18 cellular contexts compared by ENCODE assay signal in the genomic region with DNA sequence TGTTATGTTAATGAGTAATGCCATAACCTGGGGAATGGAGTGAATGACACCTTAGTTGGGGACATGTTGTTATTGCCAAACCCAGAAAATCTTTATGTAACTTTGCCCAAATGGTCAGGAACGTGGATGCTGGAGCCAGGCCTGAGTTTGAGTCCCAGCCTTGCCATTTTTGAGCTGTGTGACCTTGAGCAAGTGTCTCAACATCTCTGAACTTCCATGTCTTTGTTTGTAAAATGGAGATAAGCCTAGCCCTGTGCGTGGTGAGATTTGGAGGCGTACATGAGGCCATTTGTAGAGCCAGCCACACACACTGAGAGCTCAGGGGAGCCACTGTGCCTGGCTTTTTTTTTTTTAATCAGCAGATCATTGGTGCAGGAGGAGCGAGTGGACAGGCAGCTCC.
DNase-seq lines count a peak whose midpoint lies in the region; ATAC-seq, FAIRE-seq and TF ChIP-seq lines count a peak whose summit lies in the region.
"Had no signal": no experiment of that assay in that cellular context is flagged by ENCODE, and none has a peak within 500 bp of the region (broad histone marks: within the 10 kb centered on the region; RNA-seq: fewer than 3 reads in every experiment).

No MANE protein-coding gene starts in this region.

- intact Hi-C loops in cardiac septum (cut with DNase I) (no loop called here), heart right ventricle (cut with DNase I) (loop anchor here in 1 of 10 donors (10.0 kb wide), 1 partner anchor 59 kb away; no protein-coding TSS in a partner anchor), PC-3 (cut with micrococcal nuclease) (no loop called here), K562 (cut with micrococcal nuclease) (no loop called here), spleen (cut with DNase I; ENCODE audit: low total_unique reads) (no loop called here)

- no TSS peak for BruUV-seq in PC-3 (replicated peaks; lab: Mats Ljungman, UMichigan)
- BruUV-seq in K562 (replicated peaks; lab: Mats Ljungman, UMichigan): no TSS peak

- H3K27ac Mint-ChIP-seq in T-helper 17 cell: no peak overlapping the region
- H3K27ac Mint-ChIP-seq: CD4-positive, alpha-beta memory T cell; H9; HFFc6 had no signal

- no peak for TF ChIP-seq RAD21 in K562 (CRISPR knock-in tag; conservative IDR thresholded peaks at IDR 0.05 in 1 of 2, IDR thresholded peaks at IDR 0.05 in 1 of 2)

- H3K9me3 ChIP-seq in heart right ventricle: no peaks in the 10 kb centered on the region
- no peaks in the 10 kb centered on the region for H3K9me3 ChIP-seq in PC-3 (ENCODE audit: low read length)
- H3K9me3 ChIP-seq in K562 (replicated peaks; ENCODE audit: control insufficient read depth, insufficient read depth, low read depth, low read length): no peaks in the 10 kb centered on the region
- H3K9me3 ChIP-seq in spleen: no peaks in the 10 kb centered on the region
- H3K9me3 ChIP-seq in T-helper 17 cell (ENCODE audit: control insufficient read depth, low read length, poor library complexity, severe bottlenecking): no peaks in the 10 kb centered on the region
- H3K9me3 ChIP-seq: BE2C had no signal

- H2AFZ ChIP-seq in PC-3 (ENCODE audit: low read length) (no peak overlapping the region), K562 (ENCODE audit: low read depth, low read length) (no peak overlapping the region)
- H2AFZ ChIP-seq: GM23248 had no signal

- CTCF ChIA-PET in PC-3 (lab: Charles Lee): no interaction called here
- CTCF ChIA-PET in K562 (lab: Yijun Ruan, JAX; ENCODE audit: low intra/inter-chr PET ratio): no interaction called here

- TF ChIP-seq CTCF in heart right ventricle (IDR thresholded peaks at IDR 0.05): no peak
- TF ChIP-seq CTCF in PC-3 (conservative IDR thresholded peaks at IDR 0.05; ENCODE audit: low read depth, low read length): no peak
- no peak for TF ChIP-seq CTCF in K562 (IDR thresholded peaks at IDR 0.05 in 2 of 3, conservative IDR thresholded peaks at IDR 0.05 in 1 of 3; ENCODE audit: insufficient read depth in 2 of 3, low read depth in 1 of 3, low read length in 3 of 3)
- no peak for TF ChIP-seq CTCF in spleen (IDR thresholded peaks at IDR 0.05 in 8 of 11, conservative IDR thresholded peaks at IDR 0.05 in 3 of 11)

- no peak for ATAC-seq in heart right ventricle
- ATAC-seq in PC-3: no peak
- no peak for ATAC-seq in K562
- ATAC-seq in T-helper 17 cell: no peak
- ATAC-seq in HG03432 (IDR thresholded peaks at IDR 0.05; ENCODE audit: unreplicated experiment): no peak
- ATAC-seq: GM12878 had no signal

- H3F3A ChIP-seq in PC-3 (ENCODE audit: low read length, unreplicated experiment): peaks cover 5% of the 10 kb centered on the region

- H3K4me3 ChIP-seq in heart right ventricle: no peak overlapping the region
- H3K4me3 ChIP-seq in PC-3 (ENCODE audit: low read length): 0 out of 2 replicates have a peak overlapping the region, but pooled peaks have one; percentile 16
- H3K4me3 ChIP-seq in K562: no peak overlapping the region
- no peak overlapping the region for H3K4me3 ChIP-seq in spleen
- H3K4me3 ChIP-seq: GM12878, GM23248 had no signal

- peaks cover 0 to 8% (median 0%) of the 10 kb centered on the region in 9 donors for H3K4me1 ChIP-seq in heart right ventricle
- H3K4me1 ChIP-seq in PC-3 (ENCODE audit: insufficient read depth, low read length): peaks cover 60% of the 10 kb centered on the region
- no peaks in the 10 kb centered on the region for H3K4me1 ChIP-seq in K562 (replicated peaks in 1 of 2; ENCODE audit: control insufficient read depth in 2 of 2, insufficient read depth in 2 of 2, low read length in 2 of 2)
- no peaks in the 10 kb centered on the region for H3K4me1 ChIP-seq in spleen
- H3K4me1 ChIP-seq: BE2C had no signal

- peaks cover 4% of the 10 kb centered on the region for H3K4me1 Mint-ChIP-seq in T-helper 17 cell
- H3K4me1 Mint-ChIP-seq: CD4-positive, alpha-beta memory T cell had no signal

- no peak overlapping the region for H3K4me3 Mint-ChIP-seq in T-helper 17 cell
- H3K4me3 Mint-ChIP-seq: CD4-positive, alpha-beta memory T cell; H9; HFFc6 had no signal

- no peaks in the 10 kb centered on the region for H4K20me1 ChIP-seq in PC-3 (ENCODE audit: low read length)
- H4K20me1 ChIP-seq in K562 (replicated peaks; ENCODE audit: control insufficient read depth, insufficient read depth, low read length): peaks cover 17% of the 10 kb centered on the region; the same call in 1 of the 2 replicates

- no peak overlapping the region for H3K27ac ChIP-seq in heart right ventricle
- peak overlapping the region; percentile 98 for H3K27ac ChIP-seq in PC-3 (ENCODE audit: low read length)
- no peak overlapping the region for H3K27ac ChIP-seq in K562 (ENCODE audit: extremely low read depth, low read depth, low read length)
- H3K27ac ChIP-seq in spleen: no peak overlapping the region
- H3K27ac ChIP-seq: C4-2B, GM23248 had no signal

- H3K36me3 ChIP-seq in heart right ventricle (no peaks in the 10 kb centered on the region), PC-3 (ENCODE audit: low read depth, low read length) (no peaks in the 10 kb centered on the region), K562 (ENCODE audit: control insufficient read depth, insufficient read depth, low read length) (no peaks in the 10 kb centered on the region), spleen (no peaks in the 10 kb centered on the region)
- H3K36me3 ChIP-seq: BE2C had no signal

- peaks cover 2% of the 10 kb centered on the region for H3K36me3 Mint-ChIP-seq in T-helper 17 cell (ENCODE audit: low read depth)
- H3K36me3 Mint-ChIP-seq: CD4-positive, alpha-beta memory T cell had no signal

- H3K4me2 ChIP-seq in PC-3 (ENCODE audit: low read length): peak overlapping the region; percentile 74
- no peak overlapping the region for H3K4me2 ChIP-seq in K562 (ENCODE audit: insufficient read depth, low read length)

- no peak for TF ChIP-seq POLR2A in K562 (conservative IDR thresholded peaks at IDR 0.05)
- TF ChIP-seq POLR2A in spleen (IDR thresholded peaks at IDR 0.05): no peak

- no peaks in the 10 kb centered on the region for H3K9me2 ChIP-seq in PC-3 (replicated peaks; ENCODE audit: low read length)

- H3K9ac ChIP-seq in PC-3 (ENCODE audit: low read length) (peak overlapping the region; percentile 81), K562 (ENCODE audit: insufficient read depth in 1 of 2, low read depth in 2 of 2, low read length in 2 of 2) (no peak overlapping the region)
- H3K9ac ChIP-seq: GM23248 had no signal

- no peaks in the 10 kb centered on the region for H3K79me2 ChIP-seq in PC-3 (ENCODE audit: low read length)
- H3K79me2 ChIP-seq in K562 (ENCODE audit: control insufficient read depth, insufficient read depth, low read length): no peaks in the 10 kb centered on the region

- H3K27me3 Mint-ChIP-seq in T-helper 17 cell: peaks cover 66% of the 10 kb centered on the region

- TF ChIP-seq EP300 in K562 (IDR thresholded peaks at IDR 0.05; ENCODE audit: low read length): no peak

- FAIRE-seq in K562 (lab: Jason Lieb, UNC): no peak
- FAIRE-seq: GM12878, GM18507 had no signal

- H3K27me3 ChIP-seq in heart right ventricle: peaks cover 0 to 49% (median 24%) of the 10 kb centered on the region in 7 donors
- H3K27me3 ChIP-seq in PC-3 (ENCODE audit: low read length): no peaks in the 10 kb centered on the region
- H3K27me3 ChIP-seq in K562 (ENCODE audit: control insufficient read depth in 2 of 2, insufficient read depth in 2 of 2, low read length in 2 of 2): peaks cover 28 to 72% of the 10 kb centered on the region in 2 experiments
- peaks cover 0 to 87% (median 18%) of the 10 kb centered on the region in 7 donors for H3K27me3 ChIP-seq in spleen (replicated peaks in 1 of 7)

- WGBS in heart right ventricle, 2 donors: 90 to 97% methylated on average over 4 of the region's 4 CpGs
- 0% methylated on average over 4 of the region's 4 CpGs for WGBS in K562 (ENCODE audit: insufficient coverage, low coverage, missing lambda C conversion rate)
- WGBS in spleen, 5 donors: 71 to 83% (median 76%) methylated on average over 4 of the region's 4 CpGs

- POLR2A ChIA-PET in PC-3 (lab: Charles Lee; ENCODE audit: unreplicated experiment) (no interaction called here), K562 (lab: Yijun Ruan, JAX) (no interaction called here)

- no peaks in the 10 kb centered on the region for H3K9me1 ChIP-seq in K562 (ENCODE audit: control insufficient read depth, insufficient read depth, low read length)

- in situ Hi-C loops in K562 (cut with MboI): no loop called here

- peak; percentile 36 for DNase-seq in cardiac septum (ENCODE audit: low spot score)
- no peak for DNase-seq in heart right ventricle
- no peak for DNase-seq in PC-3
- no peak for DNase-seq in K562 (ENCODE audit: extremely low read depth in 1 of 4, low spot score in 3 of 4)
- peak; percentile 9 for DNase-seq in spleen
- no peak for DNase-seq in SHP77 (lab: John Stamatoyannopoulos, UW)
- DNase-seq in T-helper 17 cell: no peak
- DNase-seq: BE2C; CD4-positive, alpha-beta memory T cell; DMS79; GM23248; HFFc6; IMR-90 had no signal

TF ChIP-seq in K562, 482 proteins besides CTCF, POLR2A, EP300 and RAD21 (continues in another document):
- no peak for TF ChIP-seq CBFA2T2 (conservative IDR thresholded peaks at IDR 0.05)
- TF ChIP-seq ZBED1 (IDR thresholded peaks at IDR 0.05): no peak
- 0 out of 2 replicates have a peak, but pooled peaks have one; percentile 26 for TF ChIP-seq ADNP (tag; IDR thresholded peaks at IDR 0.05)
- no peak for TF ChIP-seq NR2C1 (IDR thresholded peaks at IDR 0.05)
- no peak for TF ChIP-seq NR2C1 (tag; IDR thresholded peaks at IDR 0.05)
- no peak for TF ChIP-seq ZNF274 (IDR thresholded peaks at IDR 0.05; ENCODE audit: borderline replicate concordance, low read depth, low read length)
- no peak for TF ChIP-seq CTBP1 (IDR thresholded peaks at IDR 0.05; ENCODE audit: borderline replicate concordance)
- TF ChIP-seq HCFC1 (IDR thresholded peaks at IDR 0.05; ENCODE audit: low read depth, low read length): no peak
- TF ChIP-seq ZBTB26 (CRISPR knock-in tag; IDR thresholded peaks at IDR 0.05): no peak

Comparison
In these comparisons a context has a peak if more than half of its experiments do, and no peak if none do; other contexts are left out.
1. DNase-seq: peak in cardiac septum (single experiment) and spleen (single experiment); none in heart right ventricle (0 of 2), PC-3 (single experiment), K562 (0 of 4), SHP77 (0 of 2) and T-helper 17 cell (0 of 3).